In genomic region chr9:15966471-15966870, GRCh38 we compare ENCODE assay signal across 29 cellular contexts.
"Had no signal": no experiment of that assay in that cellular context is flagged by ENCODE, and none has a peak within 500 bp of the region (broad histone marks: within the 10 kb centered on the region; RNA-seq: fewer than 3 reads in every experiment).

No MANE protein-coding gene starts in this region.

- H3K36me3 ChIP-seq: colonic mucosa, esophagus muscularis mucosa, esophagus squamous epithelium, gastrocnemius medialis, gastroesophageal sphincter, heart left ventricle, heart right ventricle had no signal

- H3K27me3 Mint-ChIP-seq: dendritic cell treated with granulocyte-macrophage colony-stimulating factor and Interleukin-4, amounts not matched to agents 40 ng/mL and 50 ng/mL, for 4 days; effector memory CD8-positive, alpha-beta T cell had no signal

- H3K9me3 Mint-ChIP-seq: dendritic cell treated with granulocyte-macrophage colony-stimulating factor and Interleukin-4, amounts not matched to agents 40 ng/mL and 50 ng/mL, for 4 days; effector memory CD8-positive, alpha-beta T cell; endodermal cell had no signal

- H3K4me3 ChIP-seq: colonic mucosa, coronary artery, dorsolateral prefrontal cortex, esophagus muscularis mucosa, esophagus squamous epithelium, gastrocnemius medialis, gastroesophageal sphincter, heart left ventricle, heart right ventricle had no signal

- H3K27ac ChIP-seq: colonic mucosa, coronary artery, dorsolateral prefrontal cortex, epithelial cell of prostate, esophagus muscularis mucosa, esophagus squamous epithelium, foreskin keratinocyte, gastrocnemius medialis, gastroesophageal sphincter, heart left ventricle, heart right ventricle had no signal

- H3K9me3 ChIP-seq: colonic mucosa, esophagus muscularis mucosa, esophagus squamous epithelium, gastrocnemius medialis, gastroesophageal sphincter, heart left ventricle, heart right ventricle had no signal

- H3K4me3 Mint-ChIP-seq: dendritic cell treated with granulocyte-macrophage colony-stimulating factor and Interleukin-4, amounts not matched to agents 40 ng/mL and 50 ng/mL, for 4 days; effector memory CD8-positive, alpha-beta T cell; endodermal cell had no signal

- FAIRE-seq: colon, endometrium, endothelial cell of umbilical vein, frontal cortex had no signal

- H3K4me1 ChIP-seq: colonic mucosa, esophagus muscularis mucosa, esophagus squamous epithelium, foreskin keratinocyte, gastrocnemius medialis, gastroesophageal sphincter, heart left ventricle, heart right ventricle had no signal

- H3K27me3 ChIP-seq: colonic mucosa, dorsolateral prefrontal cortex, esophagus muscularis mucosa, esophagus squamous epithelium, foreskin keratinocyte, gastrocnemius medialis, gastroesophageal sphincter, heart left ventricle, heart right ventricle had no signal

- H3K27ac Mint-ChIP-seq: dendritic cell treated with granulocyte-macrophage colony-stimulating factor and Interleukin-4, amounts not matched to agents 40 ng/mL and 50 ng/mL, for 4 days; effector memory CD8-positive, alpha-beta T cell; endodermal cell had no signal

- DNase-seq: colonic mucosa; cortex of kidney; dermis blood vessel endothelial cell; dorsolateral prefrontal cortex; effector CD4-positive, alpha-beta T cell; effector CD8-positive, alpha-beta T cell; effector memory CD4-positive, alpha-beta T cell; effector memory CD8-positive, alpha-beta T cell; endodermal cell; erythroblast; esophagus squamous epithelium; foreskin fibroblast; foreskin keratinocyte; foreskin melanocyte; gastrocnemius medialis; glutamatergic neuron; head of caudate nucleus; heart left ventricle; heart right ventricle had no signal

- ATAC-seq: effector memory CD8-positive, alpha-beta T cell; esophagus mucosa; foreskin keratinocyte; gastrocnemius medialis; gastroesophageal sphincter; heart left ventricle; heart right ventricle had no signal
